1 cellular context compared by ENCODE assay signal in the genomic region with DNA sequence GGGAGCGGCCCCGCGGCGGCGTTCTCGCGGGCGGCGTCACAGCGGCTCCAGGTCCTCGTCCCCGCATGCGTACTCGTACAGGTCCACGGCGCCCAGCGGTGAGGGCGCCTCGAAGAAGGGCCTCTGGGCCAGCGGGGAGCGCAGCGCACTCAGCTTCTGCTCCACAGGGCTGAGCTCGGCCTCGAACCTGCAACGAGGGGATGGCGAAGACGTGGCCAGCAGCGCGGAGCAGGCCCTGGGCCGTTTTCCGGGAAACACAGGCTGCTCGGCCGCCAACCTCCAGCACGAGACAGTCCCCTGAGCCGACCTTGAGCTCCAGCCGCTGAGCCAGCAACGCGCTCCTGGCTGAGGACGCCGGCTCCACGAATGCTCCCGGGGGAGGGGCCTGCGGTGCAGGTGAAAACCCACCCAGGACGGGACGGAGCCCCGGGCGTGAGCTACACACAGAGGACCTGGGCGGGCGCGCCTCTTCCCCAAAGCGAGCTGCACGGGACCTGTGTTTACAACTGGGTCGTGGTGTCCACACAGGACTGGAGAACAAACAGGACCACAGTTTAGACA.
TF ChIP-seq lines count a peak whose summit lies in the region.

No MANE protein-coding gene starts in this region.

TF ChIP-seq in H1, 55 proteins besides CTCF, POLR2A, EP300 and RAD21:
- TF ChIP-seq CREB1 (IDR thresholded peaks at IDR 0.05) = no peak
- TF ChIP-seq SIN3A (conservative IDR thresholded peaks at IDR 0.05 in 1 of 2, IDR thresholded peaks at IDR 0.05 in 1 of 2; ENCODE audit: low read depth in 1 of 2, low read length in 2 of 2) = no peak
- TF ChIP-seq MAFK (IDR thresholded peaks at IDR 0.05; ENCODE audit: low read depth, low read length) = no peak
- TF ChIP-seq GABPA (IDR thresholded peaks at IDR 0.05; ENCODE audit: borderline replicate concordance, insufficient read depth, low read length) = no peak
- no peak for TF ChIP-seq TEAD4 (IDR thresholded peaks at IDR 0.05; ENCODE audit: low read depth, low read length)
- TF ChIP-seq RBBP5 (IDR thresholded peaks at IDR 0.05; ENCODE audit: borderline replicate concordance, low read depth, low read length) = no peak
- no peak for TF ChIP-seq NRF1 (IDR thresholded peaks at IDR 0.05; ENCODE audit: low read depth, low read length)
- no peak for TF ChIP-seq CHD2 (IDR thresholded peaks at IDR 0.05; ENCODE audit: low read length)
- TF ChIP-seq, protein P1, sequence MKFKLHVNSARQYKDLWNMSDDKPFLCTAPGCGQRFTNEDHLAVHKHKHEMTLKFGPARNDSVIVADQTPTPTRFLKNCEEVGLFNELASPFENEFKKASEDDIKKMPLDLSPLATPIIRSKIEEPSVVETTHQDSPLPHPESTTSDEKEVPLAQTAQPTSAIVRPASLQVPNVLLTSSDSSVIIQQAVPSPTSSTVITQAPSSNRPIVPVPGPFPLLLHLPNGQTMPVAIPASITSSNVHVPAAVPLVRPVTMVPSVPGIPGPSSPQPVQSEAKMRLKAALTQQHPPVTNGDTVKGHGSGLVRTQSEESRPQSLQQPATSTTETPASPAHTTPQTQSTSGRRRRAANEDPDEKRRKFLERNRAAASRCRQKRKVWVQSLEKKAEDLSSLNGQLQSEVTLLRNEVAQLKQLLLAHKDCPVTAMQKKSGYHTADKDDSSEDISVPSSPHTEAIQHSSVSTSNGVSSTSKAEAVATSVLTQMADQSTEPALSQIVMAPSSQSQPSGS (IDR thresholded peaks at IDR 0.05; ENCODE audit: low read length) = no peak
- no peak for TF ChIP-seq POLR2AphosphoS5 (IDR thresholded peaks at IDR 0.05; ENCODE audit: low read depth, low read length)
